Comparison of ENCODE assay signal across 16 cellular contexts in the genomic region with DNA sequence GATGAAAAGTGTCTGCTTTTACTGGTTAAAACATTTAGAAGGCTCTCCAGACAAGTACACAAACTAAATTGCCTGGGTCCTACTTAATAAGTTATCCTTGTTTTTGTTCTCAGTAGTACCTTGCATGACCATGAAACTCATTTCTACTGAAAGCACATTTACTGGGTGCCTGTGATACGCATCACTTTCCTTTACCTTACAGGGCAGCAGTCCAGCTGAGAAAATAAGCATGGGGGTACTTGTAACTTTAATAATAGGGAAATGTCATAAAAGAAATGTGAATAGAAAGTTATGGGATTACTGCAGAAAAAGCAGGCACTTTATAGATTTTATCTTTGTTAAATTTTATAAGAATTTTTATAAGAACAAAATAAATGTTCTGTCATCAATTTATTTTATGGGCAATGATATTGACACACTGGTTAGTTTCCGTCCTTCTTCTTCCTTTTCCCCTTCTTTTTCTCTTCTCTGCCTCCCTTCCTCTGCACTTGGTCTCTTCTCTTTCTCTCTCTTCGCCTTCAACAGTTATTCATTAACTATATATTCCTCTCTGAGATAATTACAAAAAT.
DNase-seq lines count a peak whose midpoint lies in the region; ATAC-seq and TF ChIP-seq lines count a peak whose summit lies in the region.
"Had no signal": no experiment of that assay in that cellular context is flagged by ENCODE, and none has a peak within 500 bp of the region (broad histone marks: within the 10 kb centered on the region; RNA-seq: fewer than 3 reads in every experiment).

No MANE protein-coding gene starts in this region.

- no peaks in the 10 kb centered on the region for H3K9me2 ChIP-seq in PC-3 (replicated peaks; ENCODE audit: low read length)

- no peak for TF ChIP-seq CTCF in PC-3 (conservative IDR thresholded peaks at IDR 0.05; ENCODE audit: low read depth, low read length)
- TF ChIP-seq CTCF in nephron (IDR thresholded peaks at IDR 0.05; ENCODE audit: unreplicated experiment in 3 of 3), result no peak

- intact Hi-C loops in PC-3 (cut with micrococcal nuclease), result no loop called here

- H3K4me2 ChIP-seq in PC-3 (ENCODE audit: low read length), result no peak overlapping the region

- no peaks in the 10 kb centered on the region for H4K20me1 ChIP-seq in PC-3 (ENCODE audit: low read length)

- H3F3A ChIP-seq in PC-3 (ENCODE audit: low read length, unreplicated experiment), result no peaks in the 10 kb centered on the region

- no peaks in the 10 kb centered on the region for H3K4me1 Mint-ChIP-seq in activated naive CD8-positive, alpha-beta T cell treated with anti-CD3 and anti-CD28 coated beads, Interleukin-2, amount 10 ng/mL, durations not matched to agents 7 days and 5 days
- no peaks in the 10 kb centered on the region for H3K4me1 Mint-ChIP-seq in activated naive CD8-positive, alpha-beta T cell treated with anti-CD3 and anti-CD28 coated beads for 36 hours
- no peaks in the 10 kb centered on the region for H3K4me1 Mint-ChIP-seq in nephron
- H3K4me1 Mint-ChIP-seq in stimulated activated effector memory CD8-positive, alpha-beta T cell treated with anti-CD3 and anti-CD28 coated beads, Interleukin-12 subunit alpha, Interleukin-12 subunit beta, amount 100 ng/mL, for 72 hours, result no peaks in the 10 kb centered on the region
- H3K4me1 Mint-ChIP-seq: B cell had no signal

- CTCF ChIA-PET in PC-3 (lab: Charles Lee), result no interaction called here

- no peak overlapping the region for H3K9ac ChIP-seq in PC-3 (ENCODE audit: low read length)

- H3K9me3 ChIP-seq in PC-3 (ENCODE audit: low read length), result no peaks in the 10 kb centered on the region

- ATAC-seq in activated naive CD8-positive, alpha-beta T cell treated with anti-CD3 and anti-CD28 coated beads, Interleukin-2, amount 10 ng/mL, durations not matched to agents 7 days and 5 days (ENCODE audit: low read depth), result no peak
- ATAC-seq in PC-3, result peak; percentile 59; the same call in 1 of the 2 replicates
- ATAC-seq in HG03045 (IDR thresholded peaks at IDR 0.05; ENCODE audit: unreplicated experiment), result no peak
- no peak for ATAC-seq in stimulated activated effector memory CD8-positive, alpha-beta T cell treated with anti-CD3 and anti-CD28 coated beads, Interleukin-12 subunit alpha, Interleukin-12 subunit beta, amount 100 ng/mL, for 72 hours
- ATAC-seq: HepG2 had no signal

- H3K27ac Mint-ChIP-seq in activated naive CD8-positive, alpha-beta T cell treated with anti-CD3 and anti-CD28 coated beads, Interleukin-2, amount 10 ng/mL, durations not matched to agents 7 days and 5 days, result peak overlapping the region; percentile 22
- no peak overlapping the region for H3K27ac Mint-ChIP-seq in activated naive CD8-positive, alpha-beta T cell treated with anti-CD3 and anti-CD28 coated beads for 36 hours
- H3K27ac Mint-ChIP-seq in nephron, result peak overlapping the region; percentile 33 to 85 (median 41)
- H3K27ac Mint-ChIP-seq in stimulated activated effector memory CD8-positive, alpha-beta T cell treated with anti-CD3 and anti-CD28 coated beads, Interleukin-12 subunit alpha, Interleukin-12 subunit beta, amount 100 ng/mL, for 72 hours, result no peak overlapping the region
- H3K27ac Mint-ChIP-seq: B cell; CD4-positive, alpha-beta T cell; H9; HFFc6 had no signal

- no peaks in the 10 kb centered on the region for H3K27me3 Mint-ChIP-seq in activated naive CD8-positive, alpha-beta T cell treated with anti-CD3 and anti-CD28 coated beads, Interleukin-2, amount 10 ng/mL, durations not matched to agents 7 days and 5 days
- no peaks in the 10 kb centered on the region for H3K27me3 Mint-ChIP-seq in activated naive CD8-positive, alpha-beta T cell treated with anti-CD3 and anti-CD28 coated beads for 36 hours
- H3K27me3 Mint-ChIP-seq in nephron (ENCODE audit: low read depth), result no peaks in the 10 kb centered on the region
- H3K27me3 Mint-ChIP-seq: B cell; CD4-positive, alpha-beta T cell had no signal

- H3K4me1 ChIP-seq in PC-3 (ENCODE audit: insufficient read depth, low read length), result no peaks in the 10 kb centered on the region

- POLR2A ChIA-PET in activated naive CD8-positive, alpha-beta T cell treated with anti-CD3 and anti-CD28 coated beads, Interleukin-2, amount 10 ng/mL, durations not matched to agents 7 days and 5 days (lab: Charles Lee), result no interaction called here
- POLR2A ChIA-PET in PC-3 (lab: Charles Lee; ENCODE audit: unreplicated experiment), result no interaction called here

- no peak overlapping the region for H3K4me3 Mint-ChIP-seq in activated naive CD8-positive, alpha-beta T cell treated with anti-CD3 and anti-CD28 coated beads, Interleukin-2, amount 10 ng/mL, durations not matched to agents 7 days and 5 days
- H3K4me3 Mint-ChIP-seq in activated naive CD8-positive, alpha-beta T cell treated with anti-CD3 and anti-CD28 coated beads for 36 hours, result no peak overlapping the region
- no peak overlapping the region for H3K4me3 Mint-ChIP-seq in nephron
- H3K4me3 Mint-ChIP-seq in stimulated activated effector memory CD8-positive, alpha-beta T cell treated with anti-CD3 and anti-CD28 coated beads, Interleukin-12 subunit alpha, Interleukin-12 subunit beta, amount 100 ng/mL, for 72 hours, result no peak overlapping the region
- H3K4me3 Mint-ChIP-seq: B cell; CD4-positive, alpha-beta T cell; H9; HFFc6 had no signal

- no peak overlapping the region for H3K27ac ChIP-seq in PC-3 (ENCODE audit: low read length)

- DNase-seq in activated naive CD8-positive, alpha-beta T cell treated with anti-CD3 and anti-CD28 coated beads, Interleukin-2, amount 10 ng/mL, durations not matched to agents 7 days and 5 days, result no peak
- no peak for DNase-seq in activated naive CD8-positive, alpha-beta T cell treated with anti-CD3 and anti-CD28 coated beads for 36 hours
- DNase-seq in PC-3 (no peak), ureter (ENCODE audit: low spot score) (no peak)
- no peak for DNase-seq in stimulated activated effector memory CD8-positive, alpha-beta T cell treated with anti-CD3 and anti-CD28 coated beads, Interleukin-12 subunit alpha, Interleukin-12 subunit beta, amount 100 ng/mL, for 72 hours (ENCODE audit: low spot score in 2 of 2)
- DNase-seq: C1 segment of cervical spinal cord; CD4-positive, alpha-beta T cell; DND-41; GDM1; GOT3; H9; HFFc6 had no signal

- H3K79me2 ChIP-seq in PC-3 (ENCODE audit: low read length), result no peaks in the 10 kb centered on the region

- H3K36me3 ChIP-seq in PC-3 (ENCODE audit: low read depth, low read length), result no peaks in the 10 kb centered on the region; the same call in 1 of the 2 replicates

- H3K27me3 ChIP-seq in PC-3 (ENCODE audit: low read length), result no peaks in the 10 kb centered on the region

- H3K36me3 Mint-ChIP-seq in activated naive CD8-positive, alpha-beta T cell treated with anti-CD3 and anti-CD28 coated beads, Interleukin-2, amount 10 ng/mL, durations not matched to agents 7 days and 5 days, result peaks cover 52% of the 10 kb centered on the region
- H3K36me3 Mint-ChIP-seq in activated naive CD8-positive, alpha-beta T cell treated with anti-CD3 and anti-CD28 coated beads for 36 hours, result peaks cover 48% of the 10 kb centered on the region
- peaks cover 63% of the 10 kb centered on the region for H3K36me3 Mint-ChIP-seq in nephron (ENCODE audit: low read depth)
- H3K36me3 Mint-ChIP-seq in stimulated activated effector memory CD8-positive, alpha-beta T cell treated with anti-CD3 and anti-CD28 coated beads, Interleukin-12 subunit alpha, Interleukin-12 subunit beta, amount 100 ng/mL, for 72 hours, result peaks cover 47% of the 10 kb centered on the region

- H2AFZ ChIP-seq in PC-3 (ENCODE audit: low read length), result no peak overlapping the region

- no peak overlapping the region for H3K4me3 ChIP-seq in PC-3 (ENCODE audit: low read length)

- H3K9me3 Mint-ChIP-seq in activated naive CD8-positive, alpha-beta T cell treated with anti-CD3 and anti-CD28 coated beads, Interleukin-2, amount 10 ng/mL, durations not matched to agents 7 days and 5 days, result peaks cover 2% of the 10 kb centered on the region
- peaks cover 2% of the 10 kb centered on the region for H3K9me3 Mint-ChIP-seq in activated naive CD8-positive, alpha-beta T cell treated with anti-CD3 and anti-CD28 coated beads for 36 hours
- H3K9me3 Mint-ChIP-seq in nephron, result no peaks in the 10 kb centered on the region
- no peaks in the 10 kb centered on the region for H3K9me3 Mint-ChIP-seq in stimulated activated effector memory CD8-positive, alpha-beta T cell treated with anti-CD3 and anti-CD28 coated beads, Interleukin-12 subunit alpha, Interleukin-12 subunit beta, amount 100 ng/mL, for 72 hours
- H3K9me3 Mint-ChIP-seq: CD4-positive, alpha-beta T cell; H9; HFFc6 had no signal

- BruUV-seq in PC-3 (replicated peaks; lab: Mats Ljungman, UMichigan), result no TSS peak

Comparison
In these comparisons a context has a peak if more than half of its experiments do, and no peak if none do; other contexts are left out.
1. H3K27ac Mint-ChIP-seq: peak in activated naive CD8-positive, alpha-beta T cell treated with anti-CD3 and anti-CD28 coated beads, Interleukin-2, amount 10 ng/mL, durations not matched to agents 7 days and 5 days (single experiment) and nephron (3 of 3); none in activated naive CD8-positive, alpha-beta T cell treated with anti-CD3 and anti-CD28 coated beads for 36 hours (single experiment) and stimulated activated effector memory CD8-positive, alpha-beta T cell treated with anti-CD3 and anti-CD28 coated beads, Interleukin-12 subunit alpha, Interleukin-12 subunit beta, amount 100 ng/mL, for 72 hours (single experiment).